10 cellular contexts compared by ENCODE assay signal in genomic region chr14:68938515-68939423, GRCh38. TPM values are rescaled to one million over a fixed set of nuclear protein-coding genes. Genes with fewer than 3 reads are reported as not detected.
DNase-seq lines count a peak whose midpoint lies in the region; ATAC-seq and TF ChIP-seq lines count a peak whose summit lies in the region.
"Had no signal": no experiment of that assay in that cellular context is flagged by ENCODE, and none has a peak within 500 bp of the region (broad histone marks: within the 10 kb centered on the region; RNA-seq: fewer than 3 reads in every experiment).

No MANE protein-coding gene starts in this region.

- H3K27ac ChIP-seq in heart left ventricle (peak overlapping the region; percentile 47 to 98 (median 85)), rectal smooth muscle tissue (ENCODE audit: low read depth, low read length) (peak overlapping the region; percentile 97), substantia nigra (ENCODE audit: low read depth, low read length, poor library complexity, severe bottlenecking) (no peak overlapping the region)

- 48 to 57% (median 55%) methylated on average over 7 to 8 of the region's 8 CpGs for WGBS in heart left ventricle, 4 donors

- H3K9me3 Mint-ChIP-seq in activated CD8-positive, alpha-beta T cell treated with anti-CD3 and anti-CD28 coated beads, Interleukin-2, amount 10 ng/mL, durations not matched to agents 7 days and 5 days (ENCODE audit: insufficient read depth), result no peaks in the 10 kb centered on the region
- H3K9me3 Mint-ChIP-seq in nephron progenitor cell, result no peaks in the 10 kb centered on the region

- no peak for TF ChIP-seq POLR2A in heart left ventricle (IDR thresholded peaks at IDR 0.05)

- POLR2A ChIA-PET in activated CD8-positive, alpha-beta T cell treated with anti-CD3 and anti-CD28 coated beads, Interleukin-2, amount 10 ng/mL, durations not matched to agents 7 days and 5 days (lab: Charles Lee), result interaction anchor here (0.6 to 2.2 kb wide), 8 partner anchors 10 to 1207 kb away, joined by 3 to 5 read pairs (median 3); no protein-coding TSS in a partner anchor

- H3K36me3 ChIP-seq in heart left ventricle, result peaks cover 0 to 2% (median 0%) of the 10 kb centered on the region in 9 donors
- no peaks in the 10 kb centered on the region for H3K36me3 ChIP-seq in rectal smooth muscle tissue (ENCODE audit: control insufficient read depth, insufficient read depth, low read length)

- CTCF ChIA-PET in activated CD8-positive, alpha-beta T cell treated with anti-CD3 and anti-CD28 coated beads, Interleukin-2, amount 10 ng/mL, durations not matched to agents 7 days and 5 days (lab: Charles Lee), result interaction anchor here (0.8 to 3.9 kb wide), 10 partner anchors 10 to 169 kb away, joined by 3 to 22 read pairs (median 8); no protein-coding TSS in a partner anchor

- peak overlapping the region; percentile 10 for H3K9ac ChIP-seq in rectal smooth muscle tissue (ENCODE audit: low read length)

- H3K9me3 ChIP-seq in heart left ventricle, result no peaks in the 10 kb centered on the region

- no peak for ATAC-seq in activated CD8-positive, alpha-beta T cell treated with anti-CD3 and anti-CD28 coated beads, Interleukin-2, amount 10 ng/mL, durations not matched to agents 7 days and 5 days
- no peak for ATAC-seq in heart left ventricle
- no peak for ATAC-seq in activated CD4-positive, CD25-positive, alpha-beta regulatory T cell treated with anti-CD3 and anti-CD28 coated beads, Interleukin-2, amount 50 U/mL, for 24 hours

- peak overlapping the region in 2 of 12 donors; percentile 12 to 20 for H3K4me3 ChIP-seq in heart left ventricle
- peak overlapping the region; percentile 18 for H3K4me3 ChIP-seq in rectal smooth muscle tissue (ENCODE audit: low read length)

- H3K4me3 Mint-ChIP-seq in activated CD8-positive, alpha-beta T cell treated with anti-CD3 and anti-CD28 coated beads, Interleukin-2, amount 10 ng/mL, durations not matched to agents 7 days and 5 days, result no peak overlapping the region
- no peak overlapping the region for H3K4me3 Mint-ChIP-seq in nephron progenitor cell

- H3K4me1 Mint-ChIP-seq in activated CD8-positive, alpha-beta T cell treated with anti-CD3 and anti-CD28 coated beads, Interleukin-2, amount 10 ng/mL, durations not matched to agents 7 days and 5 days (ENCODE audit: low read depth), result peaks cover 50% of the 10 kb centered on the region
- peaks cover 67% of the 10 kb centered on the region for H3K4me1 Mint-ChIP-seq in nephron progenitor cell

- intact Hi-C loops in heart left ventricle (cut with DNase I), result loop anchor here in 6 of 10 donors (5.0 kb wide), 2 partner anchors 39 to 114 kb away; partner anchors contain the start of gene ACTN1 (in 5 of the 6)

- DNase-seq in DMS53 treated with DMSO at 0.1 percent for 48 hours (lab: John Stamatoyannopoulos, UW; ENCODE audit: unreplicated experiment) (peak; percentile 89), heart left ventricle (peak in 2 of 5 donors; percentile 26 to 52), nephron progenitor cell (no peak), NCI-H2081 treated with DMSO at 0.1 percent for 48 hours (lab: John Stamatoyannopoulos, UW) (no peak), substantia nigra (lab: John Stamatoyannopoulos, UW) (no peak)
- no peak for DNase-seq in activated CD8-positive, alpha-beta T cell treated with anti-CD3 and anti-CD28 coated beads, Interleukin-2, amount 10 ng/mL, durations not matched to agents 7 days and 5 days
- DNase-seq: activated CD4-positive, alpha-beta T cell treated with anti-CD3 and anti-CD28 coated beads, Interleukin-2, amount 50 U/mL, for 1 hour; NCI-H1436 treated with DMSO at 0.1 percent for 48 hours had no signal

- no peaks in the 10 kb centered on the region for H3K27me3 ChIP-seq in heart left ventricle
- H3K27me3 ChIP-seq in rectal smooth muscle tissue (ENCODE audit: control insufficient read depth, insufficient read depth, low read length), result no peaks in the 10 kb centered on the region

- H3K27me3 Mint-ChIP-seq in activated CD8-positive, alpha-beta T cell treated with anti-CD3 and anti-CD28 coated beads, Interleukin-2, amount 10 ng/mL, durations not matched to agents 7 days and 5 days (ENCODE audit: low read depth), result no peaks in the 10 kb centered on the region
- H3K27me3 Mint-ChIP-seq in nephron progenitor cell (ENCODE audit: low read depth, poor library complexity), result peaks cover 9% of the 10 kb centered on the region

- peaks cover 36 to 98% (median 91%) of the 10 kb centered on the region in 12 donors for H3K4me1 ChIP-seq in heart left ventricle
- peaks cover 84% of the 10 kb centered on the region for H3K4me1 ChIP-seq in rectal smooth muscle tissue (ENCODE audit: control insufficient read depth, insufficient read depth, low read length)

- no peak for TF ChIP-seq CTCF in heart left ventricle (IDR thresholded peaks at IDR 0.05)
- TF ChIP-seq CTCF in nephron progenitor cell (IDR thresholded peaks at IDR 0.05), result no peak

- H3K27ac Mint-ChIP-seq in activated CD8-positive, alpha-beta T cell treated with anti-CD3 and anti-CD28 coated beads, Interleukin-2, amount 10 ng/mL, durations not matched to agents 7 days and 5 days, result peak overlapping the region; percentile 61
- no peak overlapping the region for H3K27ac Mint-ChIP-seq in nephron progenitor cell

- peaks cover 2% of the 10 kb centered on the region for H3K36me3 Mint-ChIP-seq in activated CD8-positive, alpha-beta T cell treated with anti-CD3 and anti-CD28 coated beads, Interleukin-2, amount 10 ng/mL, durations not matched to agents 7 days and 5 days (ENCODE audit: low read depth)
- no peaks in the 10 kb centered on the region for H3K36me3 Mint-ChIP-seq in nephron progenitor cell (ENCODE audit: low read depth)

RNA-seq across cellular contexts. Expression of gene ACTN1, which starts 40.3 kb away (rescaled TPM):
- 10 to 100 TPM; 51.4 to 56.1 TPM for total RNA-seq in activated CD8-positive, alpha-beta T cell treated with anti-CD3 and anti-CD28 coated beads, Interleukin-2, amount 10 ng/mL, durations not matched to agents 7 days and 5 days
- 100 to 1,000 TPM in 6 of 9 donors, 10 to 100 TPM in 3; 63.6 to 252 (median 110) TPM for total RNA-seq in heart left ventricle
- 10 to 100 TPM; 48.4 to 88.2 TPM for polyA plus RNA-seq in heart left ventricle
